In genomic region chr7:54880326-54880989, GRCh38 we compare ENCODE assay signal across 15 cellular contexts.
"Had no signal": no experiment of that assay in that cellular context is flagged by ENCODE, and none has a peak within 500 bp of the region (broad histone marks: within the 10 kb centered on the region; RNA-seq: fewer than 3 reads in every experiment).

No MANE protein-coding gene starts in this region.

- ATAC-seq: activated CD4-positive, CD25-positive, alpha-beta regulatory T cell treated with anti-CD3 and anti-CD28 coated beads, Interleukin-2, amount 50 U/mL, for 24 hours; activated CD8-positive, alpha-beta memory T cell treated with anti-CD3 and anti-CD28 coated beads, Interleukin-2, amount 10 ng/mL, durations not matched to agents 7 days and 5 days had no signal

- H3K36me3 ChIP-seq: brain microvascular endothelial cell, right atrium auricular region had no signal

- H3K4me1 ChIP-seq: right atrium auricular region had no signal

- H3K4me3 ChIP-seq: dorsolateral prefrontal cortex, right atrium auricular region had no signal

- H3K9me3 ChIP-seq: right atrium auricular region had no signal

- H3K27ac ChIP-seq: brain microvascular endothelial cell, dorsolateral prefrontal cortex, parathyroid adenoma, right atrium auricular region had no signal

- DNase-seq: activated CD4-positive, alpha-beta T cell treated with anti-CD3 and anti-CD28 coated beads, Interleukin-2, amount 50 U/mL, for 48 hours; activated CD8-positive, alpha-beta memory T cell treated with anti-CD3 and anti-CD28 coated beads, Interleukin-2, amount 10 ng/mL, durations not matched to agents 7 days and 5 days; activated effector memory CD4-positive, alpha-beta T cell treated with Interleukin-2 at 50 U/mL for 16 hours; activated T-cell treated with anti-CD3 and anti-CD28 coated beads, Interleukin-2, amount 50 U/mL, for 24 hours; amniotic stem cell; brain microvascular endothelial cell; cerebellar nuclear complex; dorsolateral prefrontal cortex; stimulated activated CD4-positive, alpha-beta T cell treated with anti-CD3 and anti-CD28 coated beads, Interleukin-2, amount 100 ng/mL, for 24 hours; stimulated activated naive B cell treated with anti-CD40 and anti-IgM and Interleukin-4, amounts not matched to agents 10 μg/mL and 1 μg/mL and 100 μg/mL, for 72 hours; substantia nigra; SW 1271 had no signal

- H3K9ac ChIP-seq: parathyroid adenoma had no signal

- H3K27me3 ChIP-seq: brain microvascular endothelial cell, dorsolateral prefrontal cortex, right atrium auricular region had no signal
